ENCODE assay signal across 29 cellular contexts in genomic region chr13:110030394-110030928, GRCh38.
DNase-seq lines count a peak whose midpoint lies in the region; ATAC-seq and TF ChIP-seq lines count a peak whose summit lies in the region.
"Had no signal": no experiment of that assay in that cellular context is flagged by ENCODE, and none has a peak within 500 bp of the region (broad histone marks: within the 10 kb centered on the region; RNA-seq: fewer than 3 reads in every experiment).

No MANE protein-coding gene starts in this region.

- no peaks in the 10 kb centered on the region for H3K27me3 Mint-ChIP-seq in CD8-positive, alpha-beta T cell (ENCODE audit: low read depth)
- H3K27me3 Mint-ChIP-seq: activated CD4-positive, alpha-beta memory T cell treated with anti-CD3 and anti-CD28 coated beads, Interleukin-2, amount 10 ng/mL, durations not matched to agents 7 days and 5 days; activated naive CD4-positive, alpha-beta T cell treated with anti-CD3 and anti-CD28 coated beads, Interleukin-2, amount 10 ng/mL, durations not matched to agents 7 days and 5 days; stimulated activated naive CD8-positive, alpha-beta T cell treated with anti-CD3 and anti-CD28 coated beads, Interleukin-15, amount 100 ng/mL, for 72 hours had no signal

- H3K9ac ChIP-seq in KMS-11 = no peak overlapping the region; the same call in 1 of the 2 replicates

- H3K4me1 ChIP-seq in KMS-11 (ENCODE audit: low read depth, poor library complexity, severe bottlenecking) = peaks cover 33% of the 10 kb centered on the region
- no peaks in the 10 kb centered on the region for H3K4me1 ChIP-seq in CD8-positive, alpha-beta T cell (ENCODE audit: insufficient read depth, low read length)
- H3K4me1 ChIP-seq: adrenal gland, left ventricle myocardium inferior, right atrium auricular region, spleen had no signal

- no peak overlapping the region for H3K27ac Mint-ChIP-seq in CD8-positive, alpha-beta T cell
- H3K27ac Mint-ChIP-seq: activated CD4-positive, alpha-beta memory T cell treated with anti-CD3 and anti-CD28 coated beads, Interleukin-2, amount 10 ng/mL, durations not matched to agents 7 days and 5 days; activated naive CD4-positive, alpha-beta T cell treated with anti-CD3 and anti-CD28 coated beads, Interleukin-2, amount 10 ng/mL, durations not matched to agents 7 days and 5 days; dendritic cell treated with granulocyte-macrophage colony-stimulating factor and Interleukin-4, amounts not matched to agents 40 ng/mL and 50 ng/mL, for 4 days; endodermal cell; stimulated activated naive CD8-positive, alpha-beta T cell treated with anti-CD3 and anti-CD28 coated beads, Interleukin-15, amount 100 ng/mL, for 72 hours; T-helper 2 cell treated with Interferon-gamma antibody and Interleukin-4, amounts not matched to agents 5 μg/mL and 100 μg/mL, for 36 hours had no signal

- no peaks in the 10 kb centered on the region for H3K79me2 ChIP-seq in KMS-11 (ENCODE audit: insufficient read depth, low read depth)

- H3K9me3 Mint-ChIP-seq in CD8-positive, alpha-beta T cell = no peaks in the 10 kb centered on the region
- H3K9me3 Mint-ChIP-seq: activated CD4-positive, alpha-beta memory T cell treated with anti-CD3 and anti-CD28 coated beads, Interleukin-2, amount 10 ng/mL, durations not matched to agents 7 days and 5 days; activated naive CD4-positive, alpha-beta T cell treated with anti-CD3 and anti-CD28 coated beads, Interleukin-2, amount 10 ng/mL, durations not matched to agents 7 days and 5 days; dendritic cell treated with granulocyte-macrophage colony-stimulating factor and Interleukin-4, amounts not matched to agents 40 ng/mL and 50 ng/mL, for 4 days; endodermal cell; stimulated activated naive CD8-positive, alpha-beta T cell treated with anti-CD3 and anti-CD28 coated beads, Interleukin-15, amount 100 ng/mL, for 72 hours; T-helper 2 cell treated with Interferon-gamma antibody and Interleukin-4, amounts not matched to agents 5 μg/mL and 100 μg/mL, for 36 hours had no signal

- no peaks in the 10 kb centered on the region for H3K36me3 ChIP-seq in KMS-11 (ENCODE audit: insufficient read depth)
- no peaks in the 10 kb centered on the region for H3K36me3 ChIP-seq in CD8-positive, alpha-beta T cell (ENCODE audit: insufficient read depth, low read length)
- H3K36me3 ChIP-seq: adrenal gland, left ventricle myocardium inferior, right atrium auricular region, spleen, thoracic aorta had no signal

- H3K4me2 ChIP-seq in KMS-11 = peak overlapping the region; percentile 59

- TF ChIP-seq CTCF in GM12865 (IDR thresholded peaks at IDR 0.05; ENCODE audit: insufficient read depth, low read depth, low read length, missing control alignments) (no peak), KMS-11 (conservative IDR thresholded peaks at IDR 0.05; ENCODE audit: low read depth, low read length) (no peak)
- no peak for TF ChIP-seq CTCF in CD8-positive, alpha-beta T cell (IDR thresholded peaks at IDR 0.05)

- H3K4me3 ChIP-seq in GM12865 (ENCODE audit: low read depth, low read length) = no peak overlapping the region
- H3K4me3 ChIP-seq in KMS-11 (IDR thresholded peaks at IDR 0.05; ENCODE audit: insufficient read depth, low read depth, low read length) = no peak overlapping the region
- H3K4me3 ChIP-seq in CD8-positive, alpha-beta T cell (ENCODE audit: low read depth, low read length) = no peak overlapping the region
- H3K4me3 ChIP-seq: adrenal gland, left ventricle myocardium inferior, right atrium auricular region, spleen, thoracic aorta had no signal

- peak; percentile 79 for ATAC-seq in GM19351 (IDR thresholded peaks at IDR 0.05; ENCODE audit: unreplicated experiment)
- ATAC-seq in CD8-positive, alpha-beta T cell = no peak
- ATAC-seq: stimulated activated naive CD8-positive, alpha-beta T cell treated with anti-CD3 and anti-CD28 coated beads, Interleukin-15, amount 100 ng/mL, for 72 hours had no signal

- H3K27me3 ChIP-seq in KMS-11 (ENCODE audit: insufficient read depth, low read depth) = no peaks in the 10 kb centered on the region
- H3K27me3 ChIP-seq in CD8-positive, alpha-beta T cell (ENCODE audit: insufficient read depth, low read length) = no peaks in the 10 kb centered on the region
- H3K27me3 ChIP-seq: adrenal gland, right atrium auricular region, spleen had no signal

- H3K4me1 Mint-ChIP-seq in CD8-positive, alpha-beta T cell (ENCODE audit: low read depth) = no peaks in the 10 kb centered on the region
- H3K4me1 Mint-ChIP-seq: activated CD4-positive, alpha-beta memory T cell treated with anti-CD3 and anti-CD28 coated beads, Interleukin-2, amount 10 ng/mL, durations not matched to agents 7 days and 5 days; activated naive CD4-positive, alpha-beta T cell treated with anti-CD3 and anti-CD28 coated beads, Interleukin-2, amount 10 ng/mL, durations not matched to agents 7 days and 5 days; endodermal cell; stimulated activated naive CD8-positive, alpha-beta T cell treated with anti-CD3 and anti-CD28 coated beads, Interleukin-15, amount 100 ng/mL, for 72 hours had no signal

- CTCF ChIA-PET in CD8-positive, alpha-beta T cell (lab: Charles Lee) = no interaction called here

- peak overlapping the region; percentile 74 for H3K27ac ChIP-seq in KMS-11
- H3K27ac ChIP-seq in CD8-positive, alpha-beta T cell (ENCODE audit: low read depth, low read length) = no peak overlapping the region
- H3K27ac ChIP-seq: adrenal gland, left ventricle myocardium inferior, right atrium auricular region, spleen, thoracic aorta had no signal

- H3K9me3 ChIP-seq in CD8-positive, alpha-beta T cell (ENCODE audit: low read length) = no peaks in the 10 kb centered on the region
- H3K9me3 ChIP-seq: adrenal gland, left ventricle myocardium inferior, right atrium auricular region, spleen, thoracic aorta had no signal

- H3K36me3 Mint-ChIP-seq in CD8-positive, alpha-beta T cell = no peaks in the 10 kb centered on the region
- H3K36me3 Mint-ChIP-seq: activated naive CD4-positive, alpha-beta T cell treated with anti-CD3 and anti-CD28 coated beads, Interleukin-2, amount 10 ng/mL, durations not matched to agents 7 days and 5 days had no signal

- intact Hi-C loops in CD8-positive, alpha-beta T cell (cut with DNase I, micrococcal nuclease) = no loop called here

- POLR2A ChIA-PET in CD8-positive, alpha-beta T cell (lab: Charles Lee) = no interaction called here

- H2AFZ ChIP-seq in KMS-11 (ENCODE audit: low read depth) = peak overlapping the region; percentile 49; the same call in 1 of the 2 replicates

- no peak overlapping the region for H3K4me3 Mint-ChIP-seq in CD8-positive, alpha-beta T cell
- H3K4me3 Mint-ChIP-seq: activated CD4-positive, alpha-beta memory T cell treated with anti-CD3 and anti-CD28 coated beads, Interleukin-2, amount 10 ng/mL, durations not matched to agents 7 days and 5 days; activated naive CD4-positive, alpha-beta T cell treated with anti-CD3 and anti-CD28 coated beads, Interleukin-2, amount 10 ng/mL, durations not matched to agents 7 days and 5 days; dendritic cell treated with granulocyte-macrophage colony-stimulating factor and Interleukin-4, amounts not matched to agents 40 ng/mL and 50 ng/mL, for 4 days; endodermal cell; stimulated activated naive CD8-positive, alpha-beta T cell treated with anti-CD3 and anti-CD28 coated beads, Interleukin-15, amount 100 ng/mL, for 72 hours; T-helper 2 cell treated with Interferon-gamma antibody and Interleukin-4, amounts not matched to agents 5 μg/mL and 100 μg/mL, for 36 hours had no signal

- DNase-seq in GM12865 (ENCODE audit: low read depth) (peak; percentile 61), myocyte (ENCODE audit: low read depth) (peak; percentile 61), HuH-7 (ENCODE audit: low spot score) (no peak), NCI-H2227 (lab: John Stamatoyannopoulos, UW; ENCODE audit: unreplicated experiment) (no peak)
- DNase-seq in CD8-positive, alpha-beta T cell = no peak
- DNase-seq: activated CD4-positive, alpha-beta memory T cell treated with anti-CD3 and anti-CD28 coated beads, Interleukin-2, amount 10 ng/mL, durations not matched to agents 7 days and 5 days; activated CD4-positive, alpha-beta T cell treated with anti-CD3 and anti-CD28 coated beads for 1 hour; activated CD8-positive, alpha-beta memory T cell treated with anti-CD3 and anti-CD28 coated beads, Interleukin-2, amount 50 U/mL, for 4 hours; activated naive CD4-positive, alpha-beta T cell treated with anti-CD3 and anti-CD28 coated beads, Interleukin-2, amount 10 ng/mL, durations not matched to agents 7 days and 5 days; adrenal gland; DMS53; endodermal cell; head of caudate nucleus; KBM-7; left ventricle myocardium inferior; NCI-H1105 treated with DMSO at 0.1 percent for 48 hours; NCI-H2029; NCI-H2227 treated with DMSO at 0.1 percent for 48 hours; NCI-H526 treated with DMSO at 0.1 percent for 48 hours; SIG-M5; spleen; stimulated activated CD4-positive, alpha-beta T cell treated with anti-CD3 and anti-CD28 coated beads, Interleukin-2, amount 100 ng/mL, for 24 hours; stimulated activated naive CD8-positive, alpha-beta T cell treated with anti-CD3 and anti-CD28 coated beads, Interleukin-15, amount 100 ng/mL, for 72 hours had no signal

- no peaks in the 10 kb centered on the region for H4K20me1 ChIP-seq in KMS-11 (ENCODE audit: insufficient read depth)

Comparison
In these comparisons a context has a peak if more than half of its experiments do, and no peak if none do; other contexts are left out.
1. DNase-seq: peak in GM12865 (single experiment) and myocyte (single experiment); none in CD8-positive, alpha-beta T cell (0 of 7), HuH-7 (single experiment) and NCI-H2227 (single experiment).